ENCODE assay signal across 1 cellular context in genomic region chr11:70490208-70490607, GRCh38.
TF ChIP-seq lines count a peak whose summit lies in the region.

No MANE protein-coding gene starts in this region.

TF ChIP-seq in GM12878, 131 proteins besides CTCF, POLR2A, EP300 and RAD21 (continued from another document):
- no peak for TF ChIP-seq BCL3 (IDR thresholded peaks at IDR 0.05; ENCODE audit: borderline replicate concordance, insufficient read depth, low read depth, low read length, poor library complexity, severe bottlenecking)
- no peak for TF ChIP-seq CHD2 (IDR thresholded peaks at IDR 0.05; ENCODE audit: borderline replicate concordance, low read depth, low read length)
- TF ChIP-seq NBN (IDR thresholded peaks at IDR 0.05), result no peak
- no peak for TF ChIP-seq ETV6 (conservative IDR thresholded peaks at IDR 0.05 in 1 of 2, IDR thresholded peaks at IDR 0.05 in 1 of 2; ENCODE audit: borderline replicate concordance in 1 of 2, low read depth in 1 of 2)
- no peak for TF ChIP-seq HCFC1 (IDR thresholded peaks at IDR 0.05; ENCODE audit: low read length)
- TF ChIP-seq IKZF2 (IDR thresholded peaks at IDR 0.05), result no peak; a peak in 1 of 4 replicates
- TF ChIP-seq IRF4 (IDR thresholded peaks at IDR 0.05; ENCODE audit: low read depth, low read length), result no peak
- no peak for TF ChIP-seq E2F8 (IDR thresholded peaks at IDR 0.05; ENCODE audit: low read depth, partially characterized antibody)
- TF ChIP-seq RBBP5 (conservative IDR thresholded peaks at IDR 0.05), result no peak
- TF ChIP-seq EGR1 (IDR thresholded peaks at IDR 0.05; ENCODE audit: borderline replicate concordance in 1 of 2, low read depth in 2 of 2, low read length in 2 of 2), result peak in 1 of 2 experiments; percentile 52; a peak in 1 of 3 replicates
- no peak for TF ChIP-seq SIN3A (IDR thresholded peaks at IDR 0.05; ENCODE audit: low read depth, low read length)
- TF ChIP-seq ATF7 (IDR thresholded peaks at IDR 0.05; ENCODE audit: low read depth), result no peak
- TF ChIP-seq NR2F1 (conservative IDR thresholded peaks at IDR 0.05), result 0 out of 2 replicates have a peak, but pooled peaks have one; percentile 13
- TF ChIP-seq RELA (IDR thresholded peaks at IDR 0.05; ENCODE audit: borderline replicate concordance, partially characterized antibody), result peak; percentile 64
- peak; percentile 49; the same call in 1 of the 2 replicates for TF ChIP-seq PAX5 (IDR thresholded peaks at IDR 0.05; ENCODE audit: borderline replicate concordance, low read depth, low read length)
- no peak for TF ChIP-seq MLLT1 (IDR thresholded peaks at IDR 0.05)
- peak; percentile 81 for TF ChIP-seq RUNX3 (IDR thresholded peaks at IDR 0.05; ENCODE audit: low read length)
- TF ChIP-seq IKZF1 (conservative IDR thresholded peaks at IDR 0.05), result peak; percentile 53
- 0 out of 4 replicates have a peak, but pooled peaks of 1 of the 2 experiments have one; percentile 10 for TF ChIP-seq BHLHE40 (IDR thresholded peaks at IDR 0.05; ENCODE audit: borderline replicate concordance in 1 of 2, low read depth in 2 of 2, low read length in 1 of 2)
- TF ChIP-seq ATF2 (IDR thresholded peaks at IDR 0.05; ENCODE audit: low read length), result no peak
- TF ChIP-seq RAD51 (IDR thresholded peaks at IDR 0.05), result no peak
- peak; percentile 52; the same call in 1 of the 2 replicates for TF ChIP-seq TCF12 (IDR thresholded peaks at IDR 0.05; ENCODE audit: low read depth, low read length)
- TF ChIP-seq DPF2 (IDR thresholded peaks at IDR 0.05), result 0 out of 2 replicates have a peak, but pooled peaks have one; percentile 30
- TF ChIP-seq RFX5 (IDR thresholded peaks at IDR 0.05; ENCODE audit: low read depth, low read length), result no peak
- peak; percentile 37; the same call in 1 of the 2 replicates for TF ChIP-seq RELB (IDR thresholded peaks at IDR 0.05; ENCODE audit: low read depth)
- TF ChIP-seq PRDM15 (CRISPR knock-in tag; IDR thresholded peaks at IDR 0.05), result no peak
